8 cellular contexts compared by ENCODE assay signal in the genomic region with DNA sequence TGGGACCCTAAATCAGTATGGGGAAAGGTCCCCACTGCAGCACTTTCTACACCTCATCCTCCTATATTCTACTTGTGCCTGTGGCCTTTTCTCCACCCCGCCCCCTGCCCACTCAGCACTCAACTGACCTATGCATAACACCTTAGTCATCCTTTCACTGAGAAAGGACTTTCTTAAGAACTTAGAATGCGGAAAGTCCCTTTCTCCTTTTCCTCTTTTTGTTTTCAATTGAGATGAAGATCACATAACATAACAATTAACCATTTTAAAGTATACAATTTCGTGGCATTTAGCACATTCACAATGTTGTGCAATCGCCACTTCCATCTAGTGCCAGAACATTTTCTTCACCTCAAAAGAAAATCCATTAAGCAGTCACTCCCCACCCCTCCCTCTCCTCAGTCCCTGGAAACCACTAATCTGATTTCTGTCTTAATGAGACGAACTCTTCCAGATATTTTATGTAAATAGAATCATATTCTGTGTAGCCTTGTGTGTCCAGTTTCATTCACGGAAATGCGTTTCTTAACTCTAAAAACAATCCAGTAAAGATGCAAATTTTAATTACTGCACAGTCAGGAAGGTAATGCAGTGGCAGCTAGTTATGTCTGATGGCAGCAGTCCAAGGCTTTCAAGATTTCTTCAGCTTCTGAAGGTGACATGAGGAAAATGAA. TPM values are rescaled to one million over a fixed set of nuclear protein-coding genes. Genes with fewer than 3 reads are reported as not detected.
DNase-seq lines count a peak whose midpoint lies in the region; ATAC-seq, FAIRE-seq and TF ChIP-seq lines count a peak whose summit lies in the region.

No MANE protein-coding gene starts in this region.

- peak; percentile 73 for FAIRE-seq in GM12891 (lab: Jason Lieb, UNC)

- DNase-seq in GM12891 (ENCODE audit: insufficient read length, low spot score) (no peak), RWPE1 (ENCODE audit: low spot score) (peak; percentile 78), NAMALWA (ENCODE audit: low spot score) (no peak), NCI-H524 (lab: John Stamatoyannopoulos, UW) (no peak)
- DNase-seq in stimulated activated CD4-positive, alpha-beta T cell treated with anti-CD3 and anti-CD28 coated beads, Interleukin-4, amount 100 ng/mL, for 24 hours = peak; percentile 73
- DNase-seq in CD8-positive, alpha-beta memory T cell = no peak

- H3K27me3 ChIP-seq in CD8-positive, alpha-beta memory T cell (ENCODE audit: insufficient read depth, low read length, poor library complexity, severe bottlenecking) = no peaks in the 10 kb centered on the region

- no peaks in the 10 kb centered on the region for H3K4me1 ChIP-seq in CD8-positive, alpha-beta memory T cell (ENCODE audit: insufficient read depth, low read length)

- no peak overlapping the region for H3K4me3 Mint-ChIP-seq in CD8-positive, alpha-beta memory T cell

- H3K27me3 Mint-ChIP-seq in CD8-positive, alpha-beta memory T cell = no peaks in the 10 kb centered on the region

- peaks cover 4 to 12% (median 10%) of the 10 kb centered on the region in 3 donors for H3K4me1 Mint-ChIP-seq in CD8-positive, alpha-beta memory T cell

- H3K36me3 Mint-ChIP-seq in CD8-positive, alpha-beta memory T cell = peaks cover 0 to 6% (median 0%) of the 10 kb centered on the region in 3 donors

- TF ChIP-seq POLR2A in GM12891 (IDR thresholded peaks at IDR 0.05; ENCODE audit: low read depth, low read length) = no peak

- no peak for TF ChIP-seq CTCF in RWPE1 (conservative IDR thresholded peaks at IDR 0.05; ENCODE audit: low read depth)

- H3K36me3 ChIP-seq in CD8-positive, alpha-beta memory T cell (ENCODE audit: insufficient read depth, low read length) = no peaks in the 10 kb centered on the region

- H3K9me3 ChIP-seq in CD8-positive, alpha-beta memory T cell (ENCODE audit: low read length) = no peaks in the 10 kb centered on the region

- CTCF ChIA-PET in RWPE1 (lab: Yijun Ruan, JAX) = interaction anchor here (1.0 to 1.4 kb wide), 2 partner anchors 8 to 182 kb away, joined by 4 to 5 read pairs; no protein-coding TSS in a partner anchor
- CTCF ChIA-PET in CD8-positive, alpha-beta memory T cell (lab: Charles Lee) = interaction anchor here (0.7 to 3.6 kb wide), 3 partner anchors 97 to 186 kb away, joined by 3 to 25 read pairs (median 3); no protein-coding TSS in a partner anchor

- H3K4me3 ChIP-seq in CD8-positive, alpha-beta memory T cell (ENCODE audit: low read length) = no peak overlapping the region

- peak overlapping the region; percentile 5; the same call in 1 of the 2 replicates for H3K27ac ChIP-seq in RWPE1
- no peak overlapping the region for H3K27ac ChIP-seq in CD8-positive, alpha-beta memory T cell (ENCODE audit: low read depth, low read length)

- POLR2A ChIA-PET in RWPE1 (lab: Yijun Ruan, JAX; ENCODE audit: low non-redundant PET) = no interaction called here
- POLR2A ChIA-PET in CD8-positive, alpha-beta memory T cell (lab: Charles Lee) = no interaction called here

- ATAC-seq in HG02610 (IDR thresholded peaks at IDR 0.05; ENCODE audit: unreplicated experiment) = peak; percentile 73
- peak; percentile 58 for ATAC-seq in esophagus mucosa

- H3K27ac Mint-ChIP-seq in CD8-positive, alpha-beta memory T cell = peak overlapping the region in 2 of 8 donors; percentile 23 to 70

- no peaks in the 10 kb centered on the region for H3K9me3 Mint-ChIP-seq in CD8-positive, alpha-beta memory T cell

TF ChIP-seq in GM12891, 5 proteins besides CTCF, POLR2A, EP300 and RAD21:
- TF ChIP-seq SPI1 (IDR thresholded peaks at IDR 0.05; ENCODE audit: low read depth, low read length) = peak; percentile 67
- peak; percentile 85; the same call in 1 of the 2 replicates for TF ChIP-seq POU2F2 (IDR thresholded peaks at IDR 0.05; ENCODE audit: low read depth, low read length)
- TF ChIP-seq TAF1 (IDR thresholded peaks at IDR 0.05; ENCODE audit: low read depth, low read length) = no peak
- TF ChIP-seq POLR2AphosphoS5 (IDR thresholded peaks at IDR 0.05; ENCODE audit: low read depth, low read length) = no peak
- TF ChIP-seq PAX5 (IDR thresholded peaks at IDR 0.05; ENCODE audit: insufficient read depth, low read length, severe bottlenecking) = no peak
TF ChIP-seq in GM12891: peak in this region for 2.

RNA-seq across cellular contexts. Expression of gene FAS, which starts 41.7 kb away (rescaled TPM):
- polyA plus RNA-seq in GM12891 (2012; ENCODE audit: low read depth, missing spikeins) = 47.1 TPM
- total RNA-seq in esophagus mucosa = 12.2 TPM
- total RNA-seq in CD8-positive, alpha-beta memory T cell = 10 to 100 TPM; 77.9 to 78.5 TPM
- 41.6 TPM for polyA plus RNA-seq in CD8-positive, alpha-beta memory T cell

Comparison
In these comparisons a context has a peak if more than half of its experiments do, and no peak if none do; other contexts are left out.
1. DNase-seq: peak in RWPE1 (single experiment) and stimulated activated CD4-positive, alpha-beta T cell treated with anti-CD3 and anti-CD28 coated beads, Interleukin-4, amount 100 ng/mL, for 24 hours (single experiment); none in GM12891 (single experiment), NAMALWA (single experiment), CD8-positive, alpha-beta memory T cell (0 of 5) and NCI-H524 (0 of 2).